In the genomic region with DNA sequence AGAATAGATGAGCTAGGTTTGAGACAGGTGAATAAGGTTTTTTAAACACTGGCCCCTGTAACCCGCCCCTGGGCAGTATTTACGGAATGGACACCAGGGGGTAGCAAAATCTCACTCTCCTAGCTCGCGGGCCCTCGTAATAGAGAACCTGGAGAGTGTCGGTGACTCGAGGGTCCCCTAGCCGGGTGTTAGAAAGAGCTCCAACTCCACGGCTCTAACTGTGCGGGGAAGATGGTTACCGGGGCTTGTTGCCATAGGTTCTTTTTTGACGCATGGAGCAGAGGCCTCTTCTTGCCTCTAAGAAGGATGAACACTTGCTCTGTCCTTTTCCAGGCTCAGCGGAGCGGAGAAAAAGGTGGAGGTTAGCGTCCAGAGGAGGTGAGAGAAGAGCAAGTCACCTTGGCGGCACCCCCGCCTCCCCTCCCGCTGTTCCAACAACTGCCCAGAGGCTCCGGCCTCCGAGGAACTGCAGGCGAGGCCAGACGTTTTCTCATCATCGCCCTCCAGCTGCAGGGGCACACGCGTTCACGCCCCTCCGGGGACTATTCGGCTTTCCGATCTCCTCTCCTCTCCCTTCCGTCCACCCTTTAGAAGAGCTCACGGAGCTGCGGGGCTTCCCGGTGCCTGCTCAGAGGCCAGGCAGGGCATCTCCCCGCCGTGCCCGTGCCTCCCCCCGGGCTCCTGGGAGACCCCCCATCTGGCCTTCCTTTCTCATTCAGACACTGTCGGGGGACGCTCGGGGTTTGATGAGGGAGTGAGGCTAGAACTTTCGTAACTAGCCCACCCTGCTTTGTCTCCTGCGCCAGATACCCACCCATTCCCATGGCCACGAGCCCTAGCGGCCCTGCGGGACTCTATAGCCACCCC, we compare ENCODE assay signal across 8 cellular contexts. TPM values are rescaled to one million over a fixed set of nuclear protein-coding genes. Genes with fewer than 3 reads are reported as not detected.
DNase-seq lines count a peak whose midpoint lies in the region; ATAC-seq and TF ChIP-seq lines count a peak whose summit lies in the region.

No MANE protein-coding gene starts in this region.

- TF ChIP-seq CTCF in LNCAP (IDR thresholded peaks at IDR 0.05) (peak; percentile 29; the same call in 1 of the 2 replicates), ovary (IDR thresholded peaks at IDR 0.05) (peak; percentile 37 to 75 (median 71))

- H3K4me3 ChIP-seq in ovary: peak overlapping the region; percentile 91

- TF ChIP-seq EP300 in ovary (IDR thresholded peaks at IDR 0.05): no peak

- WGBS in ovary, 3 donors: 2 to 7% (median 3%) methylated on average over 45 of the region's 45 CpGs

- peak overlapping the region; percentile 88 for H3K27ac ChIP-seq in angular gyrus (ENCODE audit: low read depth, low read length)
- peak overlapping the region; percentile 94 to 95 for H3K27ac ChIP-seq in ovary

- DNase-seq in DMS153 (lab: John Stamatoyannopoulos, UW) (peak; percentile 71), RPMI7951 (ENCODE audit: low read depth) (peak; percentile 56), left ventricle myocardium superior (peak; percentile 61), ovary (peak; percentile 57 to 73 (median 65))

- H3K27me3 ChIP-seq in ovary: no peaks in the 10 kb centered on the region

- H3K9me3 ChIP-seq in ovary: no peaks in the 10 kb centered on the region

- intact Hi-C loops in left ventricle myocardium superior (cut with micrococcal nuclease): loop anchor here (5.0 kb wide), 1 partner anchor 34 kb away; the partner anchor contains the start of gene TMEM253
- intact Hi-C loops in ovary (cut with DNase I): loop anchor here (2.0 to 5.0 kb wide), 3 partner anchors 22 to 36 kb away; partner anchors contain the start of gene TMEM253 (in 2 of the 4)

- TF ChIP-seq POLR2A in ovary (IDR thresholded peaks at IDR 0.05): no peak

- H3K36me3 ChIP-seq in ovary: no peaks in the 10 kb centered on the region

- H3K4me1 ChIP-seq in ovary (ENCODE audit: insufficient read depth): peaks cover 1% of the 10 kb centered on the region

- peak; percentile 43 for ATAC-seq in left ventricle myocardium superior
- ATAC-seq in GM18511 (IDR thresholded peaks at IDR 0.05; ENCODE audit: unreplicated experiment): no peak
- no peak for ATAC-seq in GM18519 (IDR thresholded peaks at IDR 0.05; ENCODE audit: low FRiP score, unreplicated experiment)

RNA-seq across cellular contexts. Expression of gene ARHGEF40, which starts 1.4 kb away (rescaled TPM):
- 26.0 and 38.4 TPM in 2 replicates for total RNA-seq in RPMI7951 (2014; rRNA removed; shearing (Covaris generic))
- 23.1 TPM for total RNA-seq in left ventricle myocardium superior
- 10 to 100 TPM; 31.0 to 98.3 (median 66.1) TPM for total RNA-seq in ovary
- 10 to 100 TPM; 29.8 to 34.3 TPM for polyA plus RNA-seq in ovary

RNA-seq across cellular contexts. Expression of gene RNASE8, which starts 11.1 kb away (rescaled TPM):
- not detected in 2 replicates for total RNA-seq in RPMI7951 (2014; rRNA removed; shearing (Covaris generic))
- total RNA-seq in left ventricle myocardium superior (not detected), ovary (not detected)
- not detected for polyA plus RNA-seq in ovary

RNA-seq across cellular contexts. Expression of gene RNASE7, which starts 26.6 kb away (rescaled TPM):
- total RNA-seq in RPMI7951 (2014; rRNA removed; shearing (Covaris generic)): not detected in 2 replicates
- total RNA-seq in left ventricle myocardium superior (not detected), ovary (not detected)
- polyA plus RNA-seq in ovary: not detected

RNA-seq across cellular contexts. Expression of gene ZNF219, which starts 29.7 kb away (rescaled TPM):
- total RNA-seq in RPMI7951 (2014; rRNA removed; shearing (Covaris generic)): 2.9 and 4.2 TPM in 2 replicates
- total RNA-seq in left ventricle myocardium superior (57.0 TPM), ovary (10 to 100 TPM; 27.7 to 60.9 (median 33.4) TPM)
- 10 to 100 TPM in 1 of 2 donors, 1 to 10 TPM in 1; 4.8 to 31.0 TPM for polyA plus RNA-seq in ovary

RNA-seq across cellular contexts. Expression of gene TMEM253, which starts 32.1 kb away (rescaled TPM):
- total RNA-seq in RPMI7951 (2014; rRNA removed; shearing (Covaris generic)): not detected in 2 replicates
- total RNA-seq in left ventricle myocardium superior (0.20 TPM), ovary (1 to 10 TPM in 2 of 7 donors, under 1 TPM in 5; 0.24 to 1.3 (median 0.56) TPM)
- polyA plus RNA-seq in ovary: under 1 TPM; 0.40 to 0.98 TPM
